Comparison of ENCODE assay signal across 1 cellular context in genomic region chr17:65514082-65514481, GRCh38.
TF ChIP-seq lines count a peak whose summit lies in the region.

No MANE protein-coding gene starts in this region.

TF ChIP-seq in A549, 52 proteins besides CTCF, POLR2A, EP300 and RAD21 (continued from another document):
- TF ChIP-seq REST (IDR thresholded peaks at IDR 0.05) (no peak), NR3C1 (IDR thresholded peaks at IDR 0.05) (no peak), EHF (CRISPR knock-in tag; IDR thresholded peaks at IDR 0.05) (no peak), RARB (CRISPR knock-in tag; IDR thresholded peaks at IDR 0.05) (no peak), ZFP36 (IDR thresholded peaks at IDR 0.05; ENCODE audit: borderline replicate concordance, partially characterized antibody) (no peak)
